In the genomic region with DNA sequence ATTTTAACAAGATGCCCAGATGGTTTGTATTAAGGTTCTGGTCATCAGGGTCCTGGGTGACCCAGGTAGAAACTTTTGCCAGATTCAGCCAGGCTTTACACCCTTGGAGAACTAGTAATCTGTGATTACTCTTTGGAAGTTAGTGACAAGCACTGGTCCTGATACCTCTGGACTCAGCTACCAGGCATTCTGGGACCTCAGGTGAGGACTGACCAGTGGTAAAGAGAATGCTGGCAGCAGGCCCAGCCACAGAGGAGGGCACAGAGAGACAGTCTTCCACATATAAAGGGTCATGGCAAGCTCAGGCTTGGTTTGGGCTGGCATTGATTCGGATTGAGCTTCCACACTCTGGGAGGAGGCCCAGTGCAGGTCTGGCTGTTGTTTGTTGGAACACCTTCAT, we compare ENCODE assay signal across 4 cellular contexts.
"Had no signal": no experiment of that assay in that cellular context is flagged by ENCODE, and none has a peak within 500 bp of the region (broad histone marks: within the 10 kb centered on the region; RNA-seq: fewer than 3 reads in every experiment).

No MANE protein-coding gene starts in this region.

- H3K27ac Mint-ChIP-seq: GM23338, H9 had no signal

- ATAC-seq: GM23338 had no signal

- H3K4me3 Mint-ChIP-seq: GM23338, H9 had no signal

- H3K4me2 ChIP-seq: GM23338 had no signal

- H3K4me1 Mint-ChIP-seq: GM23338, H9 had no signal

- DNase-seq: H9, HCEC 1CT, IMR-90 had no signal

- H2AFZ ChIP-seq: GM23338 had no signal

- H3K4me3 ChIP-seq: GM23338 had no signal
